Comparison of ENCODE assay signal across 8 cellular contexts in the genomic region with DNA sequence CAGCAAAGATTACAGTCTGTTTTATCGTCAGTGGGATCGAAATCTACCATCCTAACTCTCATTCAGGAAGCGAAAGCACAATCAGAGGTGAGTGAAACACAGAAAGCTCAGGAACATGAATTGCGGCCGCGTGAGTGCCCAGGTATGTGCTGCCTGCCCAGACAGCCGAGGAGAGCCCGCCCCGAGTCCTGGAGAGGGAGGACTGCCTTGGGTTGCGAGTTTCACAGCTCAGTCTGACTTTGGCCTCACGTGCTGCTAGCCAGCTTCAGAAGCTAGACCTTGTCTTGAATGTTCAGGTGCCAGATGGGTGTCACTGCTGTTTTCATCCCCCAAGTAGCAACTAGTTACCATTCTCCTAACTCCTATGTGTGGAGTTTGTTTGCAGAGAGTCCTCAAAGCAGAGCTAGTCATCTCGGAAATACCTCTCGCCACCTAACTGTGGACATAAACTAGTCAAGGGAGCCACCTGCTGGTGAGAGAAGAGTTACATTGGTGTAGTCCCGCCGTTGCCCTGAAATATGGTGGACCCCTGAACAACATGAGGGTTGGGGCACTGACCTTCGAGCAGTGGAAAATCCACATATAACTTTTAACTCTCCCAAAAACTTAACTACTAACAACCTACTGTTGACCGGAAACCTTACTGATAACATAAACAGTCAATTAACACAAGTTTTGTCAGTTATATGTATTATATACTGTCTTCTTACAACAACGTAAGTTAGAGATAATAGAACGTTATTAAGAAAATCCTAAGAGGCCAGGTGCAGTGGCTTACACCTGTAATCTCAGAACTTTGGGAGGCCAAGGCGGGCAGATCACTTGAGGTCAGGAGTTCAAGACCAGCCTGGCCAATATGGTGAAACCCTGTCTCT.
DNase-seq lines count a peak whose midpoint lies in the region; ATAC-seq and TF ChIP-seq lines count a peak whose summit lies in the region.

No MANE protein-coding gene starts in this region.

- peaks cover 6% of the 10 kb centered on the region for H3K4me1 ChIP-seq in cardiac muscle cell (ENCODE audit: low read depth)

- H3K27ac ChIP-seq in cardiac muscle cell: no peak overlapping the region

- no peaks in the 10 kb centered on the region for H3K9me3 ChIP-seq in cardiac muscle cell (ENCODE audit: low read depth)

- H3K27me3 ChIP-seq in cardiac muscle cell: no peaks in the 10 kb centered on the region

- TF ChIP-seq CTCF in cardiac muscle cell (IDR thresholded peaks at IDR 0.05; ENCODE audit: low read depth, low read length): peak; percentile 75

- DNase-seq in NCI-H1092 treated with DMSO at 0.1 percent for 48 hours (lab: John Stamatoyannopoulos, UW) (peak; percentile 45), SK-N-DZ (ENCODE audit: low spot score) (peak; percentile 78), cardiac muscle cell (ENCODE audit: low read depth in 1 of 2, low spot score in 1 of 2) (peak; percentile 85 to 89), renal cortical epithelial cell (ENCODE audit: low read depth) (peak; percentile 71), GF-D8 (lab: John Stamatoyannopoulos, UW) (no peak)
- peak; percentile 63 for DNase-seq in activated naive CD4-positive, alpha-beta T cell treated with anti-CD3 and anti-CD28 coated beads, Interleukin-2, amount 50 U/mL, for 16 hours

- H3K4me3 ChIP-seq in cardiac muscle cell: no peak overlapping the region

- ATAC-seq in GM18498 (IDR thresholded peaks at IDR 0.05; ENCODE audit: unreplicated experiment): peak; percentile 85
- ATAC-seq in HG02759 (IDR thresholded peaks at IDR 0.05; ENCODE audit: unreplicated experiment): peak; percentile 97

- H3K36me3 ChIP-seq in cardiac muscle cell: no peaks in the 10 kb centered on the region
